10 cellular contexts compared by ENCODE assay signal in genomic region chr1:36124404-36125128, GRCh38. TPM values are rescaled to one million over a fixed set of nuclear protein-coding genes. Genes with fewer than 3 reads are reported as not detected.
A peak's percentile ranks its signal among the peaks of the same experiment; 100 is the strongest.
DNase-seq lines count a peak whose midpoint lies in the region; ATAC-seq and TF ChIP-seq lines count a peak whose summit lies in the region.
"Had no signal": no experiment of that assay in that cellular context is flagged by ENCODE, and none has a peak within 500 bp of the region (broad histone marks: within the 10 kb centered on the region; RNA-seq: fewer than 3 reads in every experiment).

No MANE protein-coding gene starts in this region.

- H3K4me1 ChIP-seq in mammary epithelial cell (ENCODE audit: insufficient read depth, low read length) = peaks cover 10% of the 10 kb centered on the region
- peaks cover 0 to 15% of the 10 kb centered on the region in 2 donors for H3K4me1 ChIP-seq in naive thymus-derived CD4-positive, alpha-beta T cell (ENCODE audit: control insufficient read depth in 2 of 2, insufficient read depth in 2 of 2, low read length in 2 of 2)
- H3K4me1 ChIP-seq in upper lobe of right lung = peaks cover 9% of the 10 kb centered on the region

- H3K4me1 Mint-ChIP-seq in activated naive CD4-positive, alpha-beta T cell treated with anti-CD3 and anti-CD28 coated beads for 36 hours (ENCODE audit: low read depth) = peaks cover 26% of the 10 kb centered on the region
- peaks cover 16 to 30% (median 23%) of the 10 kb centered on the region in 7 donors for H3K4me1 Mint-ChIP-seq in naive thymus-derived CD4-positive, alpha-beta T cell

- H3K36me3 ChIP-seq in mammary epithelial cell (ENCODE audit: insufficient read depth, low read length) (no peaks in the 10 kb centered on the region), upper lobe of right lung (no peaks in the 10 kb centered on the region)
- H3K36me3 ChIP-seq in naive thymus-derived CD4-positive, alpha-beta T cell (ENCODE audit: control insufficient read depth in 2 of 3, insufficient read depth in 3 of 3, low read length in 3 of 3) = no peaks in the 10 kb centered on the region
- H3K36me3 ChIP-seq: MG63 had no signal

- H3K9me3 Mint-ChIP-seq in activated naive CD4-positive, alpha-beta T cell treated with anti-CD3 and anti-CD28 coated beads for 36 hours = no peaks in the 10 kb centered on the region
- peaks cover 0 to 1% (median 0%) of the 10 kb centered on the region in 11 donors for H3K9me3 Mint-ChIP-seq in naive thymus-derived CD4-positive, alpha-beta T cell

- H3K4me3 ChIP-seq in mammary epithelial cell (replicated peaks in 1 of 3; ENCODE audit: insufficient read depth in 1 of 3, low read depth in 2 of 3, low read length in 3 of 3) = no peak overlapping the region
- H3K4me3 ChIP-seq in naive thymus-derived CD4-positive, alpha-beta T cell (ENCODE audit: low read length) = no peak overlapping the region
- H3K4me3 ChIP-seq in upper lobe of right lung = peak overlapping the region; percentile 36
- H3K4me3 ChIP-seq: MG63 had no signal

- WGBS in mammary epithelial cell (ENCODE audit: low coverage, missing lambda C conversion rate) = 48% methylated on average over 21 of the region's 42 CpGs

- no peaks in the 10 kb centered on the region for H3K36me3 Mint-ChIP-seq in activated naive CD4-positive, alpha-beta T cell treated with anti-CD3 and anti-CD28 coated beads for 36 hours (ENCODE audit: low read depth)
- no peaks in the 10 kb centered on the region for H3K36me3 Mint-ChIP-seq in naive thymus-derived CD4-positive, alpha-beta T cell

- H3K27me3 Mint-ChIP-seq in activated naive CD4-positive, alpha-beta T cell treated with anti-CD3 and anti-CD28 coated beads for 36 hours (ENCODE audit: low read depth) = peaks cover 35% of the 10 kb centered on the region
- H3K27me3 Mint-ChIP-seq in naive thymus-derived CD4-positive, alpha-beta T cell = peaks cover 38 to 46% (median 40%) of the 10 kb centered on the region in 5 donors

- no peak for TF ChIP-seq CTCF in mammary epithelial cell (conservative IDR thresholded peaks at IDR 0.05 in 1 of 2, IDR thresholded peaks at IDR 0.05 in 1 of 2; ENCODE audit: extremely low read depth in 1 of 2, insufficient read depth in 1 of 2, low read depth in 1 of 2, low read length in 2 of 2)
- no peak for TF ChIP-seq CTCF in upper lobe of right lung (IDR thresholded peaks at IDR 0.05)

- CTCF ChIA-PET in activated naive CD4-positive, alpha-beta T cell treated with anti-CD3 and anti-CD28 coated beads for 36 hours (lab: Charles Lee) = no interaction called here
- CTCF ChIA-PET in mammary epithelial cell (lab: Charles Lee; ENCODE audit: low non-redundant PET) = no interaction called here
- CTCF ChIA-PET in naive thymus-derived CD4-positive, alpha-beta T cell (lab: Charles Lee) = no interaction called here

- H3K27ac Mint-ChIP-seq in activated naive CD4-positive, alpha-beta T cell treated with anti-CD3 and anti-CD28 coated beads for 36 hours = no peak overlapping the region
- peak overlapping the region in 1 of 9 donors; percentile 52 for H3K27ac Mint-ChIP-seq in naive thymus-derived CD4-positive, alpha-beta T cell

- H3K27me3 ChIP-seq in mammary epithelial cell (ENCODE audit: insufficient read depth, low read length) (peaks cover 12% of the 10 kb centered on the region), upper lobe of right lung (no peaks in the 10 kb centered on the region)
- peaks cover 0 to 11% of the 10 kb centered on the region in 2 donors for H3K27me3 ChIP-seq in naive thymus-derived CD4-positive, alpha-beta T cell (ENCODE audit: control insufficient read depth in 2 of 2, insufficient read depth in 2 of 2, low read length in 2 of 2)
- H3K27me3 ChIP-seq: MG63 had no signal

- no TSS peak for BruUV-seq in mammary epithelial cell (replicated peaks; lab: Mats Ljungman, UMichigan)

- H2AFZ ChIP-seq in mammary epithelial cell (ENCODE audit: low read depth, low read length) = no peak overlapping the region

- POLR2A ChIA-PET in naive thymus-derived CD4-positive, alpha-beta T cell (lab: Charles Lee) = no interaction called here

- intact Hi-C loops in activated naive CD4-positive, alpha-beta T cell treated with anti-CD3 and anti-CD28 coated beads for 36 hours (cut with micrococcal nuclease) = no loop called here
- intact Hi-C loops in mammary epithelial cell (cut with micrococcal nuclease) (no loop called here), upper lobe of right lung (cut with DNase I) (no loop called here)
- intact Hi-C loops in naive thymus-derived CD4-positive, alpha-beta T cell (cut with micrococcal nuclease) = no loop called here

- no peaks in the 10 kb centered on the region for H4K20me1 ChIP-seq in mammary epithelial cell (ENCODE audit: insufficient read depth, low read length)

- H3K27ac ChIP-seq in mammary epithelial cell (ENCODE audit: insufficient read depth, low read depth, low read length) (no peak overlapping the region), upper lobe of right lung (no peak overlapping the region)
- H3K27ac ChIP-seq in naive thymus-derived CD4-positive, alpha-beta T cell (ENCODE audit: low read depth, low read length) = no peak overlapping the region

- no peaks in the 10 kb centered on the region for H3K9me3 ChIP-seq in mammary epithelial cell (replicated peaks; ENCODE audit: insufficient read depth, low read length)
- no peaks in the 10 kb centered on the region for H3K9me3 ChIP-seq in naive thymus-derived CD4-positive, alpha-beta T cell (ENCODE audit: control insufficient read depth in 2 of 3, low read length in 3 of 3)
- H3K9me3 ChIP-seq in upper lobe of right lung = no peaks in the 10 kb centered on the region
- H3K9me3 ChIP-seq: MG63 had no signal

- no peak for DNase-seq in activated naive CD4-positive, alpha-beta T cell treated with anti-CD3 and anti-CD28 coated beads for 36 hours
- DNase-seq in activated naive CD4-positive, alpha-beta T cell treated with anti-CD3 and anti-CD28 coated beads, Interleukin-2, amount 50 U/mL, for 16 hours = no peak
- DNase-seq in mammary epithelial cell = no peak
- no peak for DNase-seq in naive thymus-derived CD4-positive, alpha-beta T cell
- DNase-seq in upper lobe of right lung = no peak
- no peak for DNase-seq in NOMO-1 treated with DMSO at 0.1 percent for 48 hours (lab: John Stamatoyannopoulos, UW; ENCODE audit: unreplicated experiment)
- no peak for DNase-seq in mesenteric fat pad (ENCODE audit: low spot score)
- DNase-seq: MG63, occipital lobe had no signal

- in situ Hi-C loops in mammary epithelial cell (cut with MboI; ENCODE audit: low sequenced_read_pairs in 2 of 2) = no loop called here

- H3K4me3 Mint-ChIP-seq in activated naive CD4-positive, alpha-beta T cell treated with anti-CD3 and anti-CD28 coated beads for 36 hours = peak overlapping the region; percentile 36
- peak overlapping the region in 9 of 10 donors; percentile 22 to 81 (median 65) for H3K4me3 Mint-ChIP-seq in naive thymus-derived CD4-positive, alpha-beta T cell

- peak overlapping the region; percentile 7 for H3K4me2 ChIP-seq in mammary epithelial cell (ENCODE audit: insufficient read depth, low read depth, low read length)

- H3K79me2 ChIP-seq in mammary epithelial cell (ENCODE audit: insufficient read depth, low read length) = no peaks in the 10 kb centered on the region

- dilution Hi-C loops in mammary epithelial cell (cut with HindIII; ENCODE audit: low sequenced_read_pairs) = no loop called here

- H3K9ac ChIP-seq in mammary epithelial cell (ENCODE audit: insufficient read depth, low read length) = no peak overlapping the region

- ATAC-seq in naive thymus-derived CD4-positive, alpha-beta T cell = no peak
- ATAC-seq in upper lobe of right lung (no peak), HG03097 (IDR thresholded peaks at IDR 0.05; ENCODE audit: low FRiP score, unreplicated experiment) (no peak)

RNA-seq across cellular contexts. Expression of gene COL8A2, which starts 0.5 kb away (rescaled TPM):
- total RNA-seq in activated naive CD4-positive, alpha-beta T cell treated with anti-CD3 and anti-CD28 coated beads for 36 hours = under 1 TPM in 1 of 2 experiments, not detected in 1; 0.07 TPM
- total RNA-seq in mammary epithelial cell = 10 to 100 TPM in 1 of 2 donors, under 1 TPM in 1; 0.94 to 13.3 TPM
- 0.28 TPM for polyA plus RNA-seq in mammary epithelial cell
- polyA minus RNA-seq in mammary epithelial cell = not detected
- total RNA-seq in naive thymus-derived CD4-positive, alpha-beta T cell = 1 to 10 TPM in 1 of 5 experiments, under 1 TPM in 3, not detected in 1; 0.05 to 2.5 (median 0.20) TPM
- polyA plus RNA-seq in naive thymus-derived CD4-positive, alpha-beta T cell = not detected
- 16.2 TPM for total RNA-seq in upper lobe of right lung
- 3.3 TPM for total RNA-seq in mesenteric fat pad

RNA-seq across cellular contexts. Expression of gene TRAPPC3, which starts 24.7 kb away (rescaled TPM):
- 10 to 100 TPM; 35.9 to 37.6 TPM for total RNA-seq in activated naive CD4-positive, alpha-beta T cell treated with anti-CD3 and anti-CD28 coated beads for 36 hours
- total RNA-seq in mammary epithelial cell = 10 to 100 TPM; 73.2 to 96.5 TPM
- polyA plus RNA-seq in mammary epithelial cell = 107 TPM
- polyA minus RNA-seq in mammary epithelial cell = 41.7 TPM
- 10 to 100 TPM; 32.1 to 60.5 (median 47.2) TPM for total RNA-seq in naive thymus-derived CD4-positive, alpha-beta T cell
- polyA plus RNA-seq in naive thymus-derived CD4-positive, alpha-beta T cell = 100 to 1,000 TPM in 1 of 2 donors, 10 to 100 TPM in 1; 98.6 to 110 TPM
- total RNA-seq in upper lobe of right lung = 63.1 TPM
- total RNA-seq in mesenteric fat pad = 68.3 TPM

RNA-seq across cellular contexts. Expression of gene MAP7D1, which starts 31.4 kb away (rescaled TPM):
- total RNA-seq in activated naive CD4-positive, alpha-beta T cell treated with anti-CD3 and anti-CD28 coated beads for 36 hours = 100 to 1,000 TPM; 106 TPM
- total RNA-seq in mammary epithelial cell = 100 to 1,000 TPM in 1 of 2 donors, 10 to 100 TPM in 1; 99.4 to 331 TPM
- 129 TPM for polyA plus RNA-seq in mammary epithelial cell
- 116 TPM for polyA minus RNA-seq in mammary epithelial cell
- total RNA-seq in naive thymus-derived CD4-positive, alpha-beta T cell = 100 to 1,000 TPM; 156 to 257 (median 235) TPM
- 10 to 100 TPM; 15.2 to 55.0 TPM for polyA plus RNA-seq in naive thymus-derived CD4-positive, alpha-beta T cell
- total RNA-seq in upper lobe of right lung = 114 TPM
- 225 TPM for total RNA-seq in mesenteric fat pad

RNA-seq across cellular contexts. Expression of gene ADPRS, which starts 35.9 kb away (rescaled TPM):
- 10 to 100 TPM; 23.2 to 24.6 TPM for total RNA-seq in activated naive CD4-positive, alpha-beta T cell treated with anti-CD3 and anti-CD28 coated beads for 36 hours
- total RNA-seq in mammary epithelial cell (10 to 100 TPM; 33.7 to 34.3 TPM), upper lobe of right lung (26.9 TPM), mesenteric fat pad (21.8 TPM)
- 50.7 TPM for polyA plus RNA-seq in mammary epithelial cell
- 8.3 TPM for polyA minus RNA-seq in mammary epithelial cell
- 10 to 100 TPM; 18.0 to 30.2 (median 24.2) TPM for total RNA-seq in naive thymus-derived CD4-positive, alpha-beta T cell
- 10 to 100 TPM; 18.3 to 35.4 TPM for polyA plus RNA-seq in naive thymus-derived CD4-positive, alpha-beta T cell

RNA-seq across cellular contexts. Expression of gene TEKT2, which starts 40.7 kb away (rescaled TPM):
- not detected for total RNA-seq in activated naive CD4-positive, alpha-beta T cell treated with anti-CD3 and anti-CD28 coated beads for 36 hours
- total RNA-seq in mammary epithelial cell (not detected), upper lobe of right lung (0.35 TPM), mesenteric fat pad (0.35 TPM)
- polyA plus RNA-seq in mammary epithelial cell = not detected
- polyA minus RNA-seq in mammary epithelial cell = not detected
- under 1 TPM in 2 of 5 experiments, not detected in 3; 0.71 to 0.93 TPM for total RNA-seq in naive thymus-derived CD4-positive, alpha-beta T cell
- not detected for polyA plus RNA-seq in naive thymus-derived CD4-positive, alpha-beta T cell
